Comparison of ENCODE assay signal across 7 cellular contexts in genomic region chr1:246258250-246258649, GRCh38.
"Had no signal": no experiment of that assay in that cellular context is flagged by ENCODE, and none has a peak within 500 bp of the region (broad histone marks: within the 10 kb centered on the region; RNA-seq: fewer than 3 reads in every experiment).

No MANE protein-coding gene starts in this region.

- H3K4me2 ChIP-seq: KMS-11 had no signal

- FAIRE-seq: HTR-8/SVneo, K562 had no signal

- H3K27ac ChIP-seq: HL-60, KMS-11 had no signal

- H3K9ac ChIP-seq: KMS-11 had no signal

- DNase-seq: IMR-90, KBM-7, KG1 had no signal

- H3K4me3 ChIP-seq: K562 had no signal

- ATAC-seq: K562 had no signal
